ENCODE assay signal across 20 cellular contexts in the genomic region with DNA sequence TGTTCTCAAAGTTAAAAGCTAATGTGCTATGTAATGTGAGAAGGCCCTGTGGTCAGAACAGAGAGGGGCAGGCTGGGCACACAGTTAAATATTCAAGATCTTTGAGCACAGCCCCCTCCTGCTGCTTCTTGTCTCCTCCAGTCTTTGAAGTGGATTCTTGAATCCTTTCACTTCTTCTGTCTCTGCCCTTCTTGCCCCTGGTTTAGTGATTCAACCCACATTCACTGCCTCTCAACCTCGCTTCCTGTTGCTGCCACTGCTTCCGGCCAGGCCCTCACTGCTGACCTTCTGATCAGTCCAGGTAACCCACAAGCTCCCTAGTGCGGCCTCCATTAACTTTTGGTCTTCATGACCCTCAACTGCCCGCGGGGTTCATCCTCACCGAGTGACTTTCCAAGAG.
A peak's percentile ranks its signal among the peaks of the same experiment; 100 is the strongest.
DNase-seq lines count a peak whose midpoint lies in the region; ATAC-seq and TF ChIP-seq lines count a peak whose summit lies in the region.
"Had no signal": no experiment of that assay in that cellular context is flagged by ENCODE, and none has a peak within 500 bp of the region (broad histone marks: within the 10 kb centered on the region; RNA-seq: fewer than 3 reads in every experiment).

No MANE protein-coding gene starts in this region.

- no peaks in the 10 kb centered on the region for H3K9me2 ChIP-seq in OCI-LY7 (ENCODE audit: insufficient read depth, low read length)

- H3K79me2 ChIP-seq in OCI-LY7 (ENCODE audit: insufficient read depth, low read depth, low read length) = no peaks in the 10 kb centered on the region

- CTCF ChIA-PET in OCI-LY7 (lab: Charles Lee; ENCODE audit: unreplicated experiment) = no interaction called here

- TF ChIP-seq CTCF in OCI-LY7 (conservative IDR thresholded peaks at IDR 0.05; ENCODE audit: low read length) = no peak

- H2AFZ ChIP-seq in OCI-LY7 (ENCODE audit: low read length) = no peak overlapping the region

- H3K4me1 ChIP-seq in OCI-LY7 (ENCODE audit: insufficient read depth, low read length, poor library complexity, severe bottlenecking) = peaks cover 5% of the 10 kb centered on the region
- H3K4me1 ChIP-seq: heart right ventricle had no signal

- intact Hi-C loops in OCI-LY7 (cut with micrococcal nuclease; ENCODE audit: unreplicated experiment) (no loop called here), cardiac septum (cut with DNase I) (no loop called here)

- POLR2A ChIA-PET in OCI-LY7 (lab: Charles Lee) = no interaction called here

- BruUV-seq in OCI-LY7 (replicated peaks; lab: Mats Ljungman, UMichigan) = no TSS peak

- no peak overlapping the region for H3K4me2 ChIP-seq in OCI-LY7 (ENCODE audit: low read length)

- DNase-seq in OCI-LY7 (ENCODE audit: low spot score) = peak; percentile 17
- peak; percentile 69 for DNase-seq in kidney tubule cell (ENCODE audit: low spot score)
- DNase-seq in cardiac septum (ENCODE audit: low spot score) = no peak
- DNase-seq in HuH-7.5 (ENCODE audit: low spot score) = no peak
- DNase-seq: activated CD4-positive, alpha-beta T cell treated with anti-CD3 and anti-CD28 coated beads, Interleukin-2, amount 50 U/mL, for 48 hours; activated T-cell treated with anti-CD3 and anti-CD28 coated beads for 4 hours; aorta; CD4-positive, alpha-beta memory T cell; effector memory CD8-positive, alpha-beta T cell; heart right ventricle; mammary epithelial cell; naive thymus-derived CD4-positive, alpha-beta T cell; NCI-H187 treated with DMSO at 0.1 percent for 48 hours; NCI-H226; posterior cingulate gyrus; stimulated activated CD4-positive, alpha-beta T cell treated with anti-CD3 and anti-CD28 coated beads, Interleukin-2, amount 100 ng/mL, for 48 hours had no signal

- no peaks in the 10 kb centered on the region for H3K36me3 ChIP-seq in OCI-LY7 (ENCODE audit: insufficient read depth, low read length)
- H3K36me3 ChIP-seq: heart right ventricle had no signal

- H4K20me1 ChIP-seq in OCI-LY7 (ENCODE audit: insufficient read depth, low read length) = no peaks in the 10 kb centered on the region

- no peak overlapping the region for H3K27ac ChIP-seq in OCI-LY7 (ENCODE audit: low read depth, low read length, poor library complexity, severe bottlenecking)
- H3K27ac ChIP-seq: heart right ventricle had no signal

- ATAC-seq in GM19025 (IDR thresholded peaks at IDR 0.05; ENCODE audit: low read depth, unreplicated experiment) (peak; percentile 49), HG03097 (IDR thresholded peaks at IDR 0.05; ENCODE audit: low FRiP score, unreplicated experiment) (peak; percentile 83), GM21367 (IDR thresholded peaks at IDR 0.05; ENCODE audit: unreplicated experiment) (no peak), HG03565 (IDR thresholded peaks at IDR 0.05; ENCODE audit: unreplicated experiment) (no peak)
- ATAC-seq: effector memory CD8-positive, alpha-beta T cell; heart right ventricle; naive thymus-derived CD4-positive, alpha-beta T cell had no signal

- H3K4me3 ChIP-seq in OCI-LY7 (ENCODE audit: low read depth, low read length, poor library complexity, severe bottlenecking) = no peak overlapping the region
- H3K4me3 ChIP-seq: heart right ventricle had no signal

- 0 out of 2 replicates have a peak, but pooled peaks cover 6% of the 10 kb centered on the region for H3K9me3 ChIP-seq in OCI-LY7 (ENCODE audit: low read length)

Comparison
In these comparisons a context has a peak if more than half of its experiments do, and no peak if none do; other contexts are left out.
1. ATAC-seq: peak in GM19025 (single experiment) and HG03097 (single experiment); none in GM21367 (single experiment) and HG03565 (single experiment).
2. DNase-seq: peak in OCI-LY7 (single experiment) and kidney tubule cell (single experiment); none in cardiac septum (single experiment) and HuH-7.5 (single experiment).